ENCODE assay signal across 9 cellular contexts in the genomic region with DNA sequence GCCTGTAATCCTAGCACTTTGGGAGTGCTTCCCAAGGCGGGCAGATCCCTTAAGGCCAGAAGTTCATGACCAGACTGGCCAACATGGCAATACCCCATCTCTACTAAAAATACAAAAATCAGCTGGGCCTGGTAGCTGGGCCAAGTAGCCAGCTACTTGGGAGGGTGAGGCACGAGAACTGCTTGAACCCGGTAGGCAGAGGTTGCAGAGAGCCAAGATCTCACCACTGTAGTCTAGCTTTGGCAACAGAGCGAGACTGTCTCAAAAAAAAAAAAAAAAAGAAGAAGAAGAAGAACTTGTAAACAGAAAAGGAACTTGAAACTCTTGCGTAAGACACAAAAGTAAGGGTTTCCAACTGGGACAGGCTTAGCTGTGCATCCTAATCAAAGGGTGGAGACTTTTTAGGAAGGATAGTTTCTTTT. TPM values are rescaled to one million over a fixed set of nuclear protein-coding genes. Genes with fewer than 3 reads are reported as not detected.
A peak's percentile ranks its signal among the peaks of the same experiment; 100 is the strongest.
DNase-seq lines count a peak whose midpoint lies in the region; ATAC-seq and TF ChIP-seq lines count a peak whose summit lies in the region.
"Had no signal": no experiment of that assay in that cellular context is flagged by ENCODE, and none has a peak within 500 bp of the region (broad histone marks: within the 10 kb centered on the region; RNA-seq: fewer than 3 reads in every experiment).

No MANE protein-coding gene starts in this region.

- TF ChIP-seq EP300 in upper lobe of left lung (IDR thresholded peaks at IDR 0.05): no peak

- H3K4me3 ChIP-seq in ascending aorta (peak overlapping the region in 1 of 2 donors; percentile 5), liver (ENCODE audit: low read depth in 1 of 3, low read length in 3 of 3) (no peak overlapping the region), upper lobe of left lung (no peak overlapping the region)

- H3K9me3 Mint-ChIP-seq in activated CD8-positive, alpha-beta memory T cell treated with anti-CD3 and anti-CD28 coated beads, Interleukin-2, amount 10 ng/mL, durations not matched to agents 7 days and 5 days (ENCODE audit: low read depth): peaks cover 10% of the 10 kb centered on the region
- H3K9me3 Mint-ChIP-seq in glutamatergic neuron (ENCODE audit: unreplicated experiment): peaks cover 2% of the 10 kb centered on the region

- no peak for DNase-seq in activated CD8-positive, alpha-beta memory T cell treated with anti-CD3 and anti-CD28 coated beads, Interleukin-2, amount 10 ng/mL, durations not matched to agents 7 days and 5 days
- no peak for DNase-seq in activated CD8-positive, alpha-beta memory T cell treated with anti-CD3 and anti-CD28 coated beads, Interleukin-2, amount 50 U/mL, for 4 hours
- DNase-seq in ascending aorta (ENCODE audit: low spot score in 2 of 2): no peak
- DNase-seq in upper lobe of left lung: no peak
- no peak for DNase-seq in COR-L47 (lab: John Stamatoyannopoulos, UW)
- no peak for DNase-seq in glutamatergic neuron
- DNase-seq in NCI-H1694 treated with DMSO at 0.1 percent for 48 hours (lab: John Stamatoyannopoulos, UW): no peak
- DNase-seq: NCI-H2029 treated with DMSO at 0.1 percent for 48 hours had no signal

- peak overlapping the region; percentile 10 for H3K4me3 Mint-ChIP-seq in activated CD8-positive, alpha-beta memory T cell treated with anti-CD3 and anti-CD28 coated beads, Interleukin-2, amount 10 ng/mL, durations not matched to agents 7 days and 5 days
- H3K4me3 Mint-ChIP-seq in glutamatergic neuron (ENCODE audit: unreplicated experiment): no peak overlapping the region

- H3K36me3 Mint-ChIP-seq in activated CD8-positive, alpha-beta memory T cell treated with anti-CD3 and anti-CD28 coated beads, Interleukin-2, amount 10 ng/mL, durations not matched to agents 7 days and 5 days: peaks cover 18% of the 10 kb centered on the region
- peaks cover 11% of the 10 kb centered on the region for H3K36me3 Mint-ChIP-seq in glutamatergic neuron (ENCODE audit: unreplicated experiment)

- TF ChIP-seq RAD21 in liver (IDR thresholded peaks at IDR 0.05): no peak

- peaks cover 5 to 7% of the 10 kb centered on the region in 2 donors for H3K4me1 ChIP-seq in ascending aorta
- peaks cover 3 to 16% (median 13%) of the 10 kb centered on the region in 4 donors for H3K4me1 ChIP-seq in liver (ENCODE audit: control insufficient read depth in 4 of 4, insufficient read depth in 4 of 4, low read length in 3 of 4)
- H3K4me1 ChIP-seq in upper lobe of left lung: peaks cover 15 to 24% (median 20%) of the 10 kb centered on the region in 4 donors

- H3K36me3 ChIP-seq in ascending aorta (no peaks in the 10 kb centered on the region), liver (ENCODE audit: control insufficient read depth in 4 of 4, insufficient read depth in 3 of 4, low read depth in 1 of 4, low read length in 3 of 4) (no peaks in the 10 kb centered on the region), upper lobe of left lung (no peaks in the 10 kb centered on the region)

- H3K27me3 Mint-ChIP-seq in activated CD8-positive, alpha-beta memory T cell treated with anti-CD3 and anti-CD28 coated beads, Interleukin-2, amount 10 ng/mL, durations not matched to agents 7 days and 5 days: peaks cover 15% of the 10 kb centered on the region
- no peaks in the 10 kb centered on the region for H3K27me3 Mint-ChIP-seq in glutamatergic neuron (ENCODE audit: unreplicated experiment)

- no peak overlapping the region for H3K9ac ChIP-seq in liver (ENCODE audit: low read depth in 1 of 2, low read length in 2 of 2)

- CTCF ChIA-PET in activated CD8-positive, alpha-beta memory T cell treated with anti-CD3 and anti-CD28 coated beads, Interleukin-2, amount 10 ng/mL, durations not matched to agents 7 days and 5 days (lab: Charles Lee): no interaction called here

- peaks cover 0 to 2% of the 10 kb centered on the region in 2 donors for H3K9me3 ChIP-seq in ascending aorta
- H3K9me3 ChIP-seq in liver (ENCODE audit: control insufficient read depth in 4 of 4, low read length in 3 of 4): no peaks in the 10 kb centered on the region
- no peaks in the 10 kb centered on the region for H3K9me3 ChIP-seq in upper lobe of left lung

- H3K4me1 Mint-ChIP-seq in activated CD8-positive, alpha-beta memory T cell treated with anti-CD3 and anti-CD28 coated beads, Interleukin-2, amount 10 ng/mL, durations not matched to agents 7 days and 5 days: peaks cover 38% of the 10 kb centered on the region
- H3K4me1 Mint-ChIP-seq in glutamatergic neuron (ENCODE audit: low read depth, unreplicated experiment): no peaks in the 10 kb centered on the region

- ATAC-seq in activated CD8-positive, alpha-beta memory T cell treated with anti-CD3 and anti-CD28 coated beads, Interleukin-2, amount 10 ng/mL, durations not matched to agents 7 days and 5 days: no peak
- ATAC-seq in upper lobe of left lung (ENCODE audit: low FRiP score in 2 of 2): peak in 1 of 2 donors; percentile 79

- H3K27ac Mint-ChIP-seq in activated CD8-positive, alpha-beta memory T cell treated with anti-CD3 and anti-CD28 coated beads, Interleukin-2, amount 10 ng/mL, durations not matched to agents 7 days and 5 days: peak overlapping the region; percentile 63
- no peak overlapping the region for H3K27ac Mint-ChIP-seq in glutamatergic neuron (ENCODE audit: unreplicated experiment)

- intact Hi-C loops in ascending aorta (cut with DNase I): no loop called here

- no peak for TF ChIP-seq POLR2A in upper lobe of left lung (IDR thresholded peaks at IDR 0.05)

- TF ChIP-seq CTCF in ascending aorta (IDR thresholded peaks at IDR 0.05) (no peak), liver (IDR thresholded peaks at IDR 0.05; ENCODE audit: low read depth, low read length, missing input control) (no peak), upper lobe of left lung (IDR thresholded peaks at IDR 0.05) (no peak), glutamatergic neuron (IDR thresholded peaks at IDR 0.05; ENCODE audit: partially characterized antibody, unreplicated experiment) (no peak)

- H3K27me3 ChIP-seq in ascending aorta (no peaks in the 10 kb centered on the region), liver (ENCODE audit: control insufficient read depth in 4 of 4, insufficient read depth in 4 of 4, low read length in 3 of 4) (no peaks in the 10 kb centered on the region), upper lobe of left lung (no peaks in the 10 kb centered on the region)

- H3K27ac ChIP-seq in ascending aorta (peak overlapping the region; percentile 45 to 81), liver (ENCODE audit: low read depth in 1 of 2, low read length in 2 of 2) (peak overlapping the region; percentile 72 to 87), upper lobe of left lung (peak overlapping the region; percentile 61 to 81 (median 69))

- WGBS in liver: 41% methylated on average over 5 of the region's 5 CpGs
- 35 to 38% methylated on average over 5 of the region's 5 CpGs for WGBS in upper lobe of left lung, 2 donors

TF ChIP-seq in liver, 16 proteins besides CTCF, POLR2A, EP300 and RAD21 (continues in another document):
- TF ChIP-seq, protein P1, sequence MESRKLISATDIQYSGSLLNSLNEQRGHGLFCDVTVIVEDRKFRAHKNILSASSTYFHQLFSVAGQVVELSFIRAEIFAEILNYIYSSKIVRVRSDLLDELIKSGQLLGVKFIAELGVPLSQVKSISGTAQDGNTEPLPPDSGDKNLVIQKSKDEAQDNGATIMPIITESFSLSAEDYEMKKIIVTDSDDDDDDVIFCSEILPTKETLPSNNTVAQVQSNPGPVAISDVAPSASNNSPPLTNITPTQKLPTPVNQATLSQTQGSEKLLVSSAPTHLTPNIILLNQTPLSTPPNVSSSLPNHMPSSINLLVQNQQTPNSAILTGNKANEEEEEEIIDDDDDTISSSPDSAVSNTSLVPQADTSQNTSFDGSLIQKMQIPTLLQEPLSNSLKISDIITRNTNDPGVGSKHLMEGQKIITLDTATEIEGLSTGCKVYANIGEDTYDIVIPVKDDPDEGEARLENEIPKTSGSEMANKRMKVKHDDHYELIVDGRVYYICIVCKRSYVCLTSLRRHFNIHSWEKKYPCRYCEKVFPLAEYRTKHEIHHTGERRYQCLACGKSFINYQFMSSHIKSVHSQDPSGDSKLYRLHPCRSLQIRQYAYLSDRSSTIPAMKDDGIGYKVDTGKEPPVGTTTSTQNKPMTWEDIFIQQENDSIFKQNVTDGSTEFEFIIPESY (IDR thresholded peaks at IDR 0.05): peak; percentile 14
- TF ChIP-seq, protein P2, sequence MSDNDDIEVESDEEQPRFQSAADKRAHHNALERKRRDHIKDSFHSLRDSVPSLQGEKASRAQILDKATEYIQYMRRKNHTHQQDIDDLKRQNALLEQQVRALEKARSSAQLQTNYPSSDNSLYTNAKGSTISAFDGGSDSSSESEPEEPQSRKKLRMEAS (IDR thresholded peaks at IDR 0.05): peak; percentile 40
- TF ChIP-seq HNF4A (conservative IDR thresholded peaks at IDR 0.05) (peak in 1 of 2 donors; percentile 49), FOXA1 (IDR thresholded peaks at IDR 0.05) (no peak), GABPA (IDR thresholded peaks at IDR 0.05 in 1 of 2, conservative IDR thresholded peaks at IDR 0.05 in 1 of 2) (no peak), JUND (IDR thresholded peaks at IDR 0.05) (peak in 1 of 2 donors; percentile 12), RXRA (IDR thresholded peaks at IDR 0.05) (peak in 1 of 2 donors; percentile 39)
- TF ChIP-seq, protein P3, sequence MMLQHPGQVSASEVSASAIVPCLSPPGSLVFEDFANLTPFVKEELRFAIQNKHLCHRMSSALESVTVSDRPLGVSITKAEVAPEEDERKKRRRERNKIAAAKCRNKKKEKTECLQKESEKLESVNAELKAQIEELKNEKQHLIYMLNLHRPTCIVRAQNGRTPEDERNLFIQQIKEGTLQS (IDR thresholded peaks at IDR 0.05): no peak

RNA-seq across cellular contexts. Expression of a gene that starts 5.6 kb away (rescaled TPM):
- total RNA-seq in activated CD8-positive, alpha-beta memory T cell treated with anti-CD3 and anti-CD28 coated beads, Interleukin-2, amount 10 ng/mL, durations not matched to agents 7 days and 5 days: 10 to 100 TPM; 16.0 to 34.4 TPM
- 0.85 TPM for total RNA-seq in ascending aorta
- total RNA-seq in liver: 1 to 10 TPM; 4.8 to 5.5 TPM
- 1 to 10 TPM; 5.0 to 5.5 TPM for polyA plus RNA-seq in liver
- 10 to 100 TPM in 4 of 6 donors, 1 to 10 TPM in 2; 7.8 to 49.0 (median 12.0) TPM for total RNA-seq in upper lobe of left lung
- not detected for total RNA-seq in glutamatergic neuron (ENCODE audit: unreplicated experiment)

RNA-seq across cellular contexts. Expression of a gene that starts 31.6 kb away (rescaled TPM):
- 100 to 1,000 TPM in 1 of 2 experiments, 10 to 100 TPM in 1; 54.2 to 151 TPM for total RNA-seq in activated CD8-positive, alpha-beta memory T cell treated with anti-CD3 and anti-CD28 coated beads, Interleukin-2, amount 10 ng/mL, durations not matched to agents 7 days and 5 days
- total RNA-seq in ascending aorta (1.9 TPM), liver (10 to 100 TPM in 1 of 2 donors, 1 to 10 TPM in 1; 9.8 to 11.2 TPM), upper lobe of left lung (10 to 100 TPM; 27.2 to 81.9 (median 33.8) TPM), glutamatergic neuron (ENCODE audit: unreplicated experiment) (not detected)
- polyA plus RNA-seq in liver: 10 to 100 TPM in 1 of 2 donors, 1 to 10 TPM in 1; 9.2 to 10.9 TPM

RNA-seq across cellular contexts. Expression of a gene that starts 44.7 kb away (rescaled TPM):
- 10 to 100 TPM; 24.0 to 28.5 TPM for total RNA-seq in activated CD8-positive, alpha-beta memory T cell treated with anti-CD3 and anti-CD28 coated beads, Interleukin-2, amount 10 ng/mL, durations not matched to agents 7 days and 5 days
- total RNA-seq in ascending aorta (57.9 TPM), liver (100 to 1,000 TPM in 1 of 2 donors, 10 to 100 TPM in 1; 65.4 to 176 TPM), upper lobe of left lung (100 to 1,000 TPM in 2 of 6 donors, 10 to 100 TPM in 4; 28.5 to 129 (median 70.6) TPM), glutamatergic neuron (ENCODE audit: unreplicated experiment) (22.0 TPM)
- 10 to 100 TPM; 35.3 to 86.4 TPM for polyA plus RNA-seq in liver
